ENCODE assay signal across 7 cellular contexts in genomic region chr15:20291616-20292015, GRCh38.
DNase-seq lines count a peak whose midpoint lies in the region; ATAC-seq and TF ChIP-seq lines count a peak whose summit lies in the region.
"Not testable (repeated sequence)": the region's sequence is repeated elsewhere in the genome, so short reads cannot be mapped to it uniquely, and the experiment has no call there.

No MANE protein-coding gene starts in this region.

- H3K4me3 ChIP-seq in GM23338 = peak overlapping the region; percentile 6; the same call in 1 of the 2 replicates

- CTCF ChIA-PET in activated CD4-positive, alpha-beta T cell treated with anti-CD3 and anti-CD28 coated beads, Interleukin-2, amount 10 ng/mL, durations not matched to agents 7 days and 5 days (lab: Charles Lee) = not testable (repeated sequence)

- H3K4me3 Mint-ChIP-seq in GM23338; activated CD4-positive, alpha-beta T cell treated with anti-CD3 and anti-CD28 coated beads, Interleukin-2, amount 10 ng/mL, durations not matched to agents 7 days and 5 days; chondrocyte (ENCODE audit: unreplicated experiment); endothelial cell (ENCODE audit: unreplicated experiment); natural killer cell: not testable (repeated sequence)

- not testable (repeated sequence) for H3K27me3 ChIP-seq in GM23338 (ENCODE audit: insufficient read depth)

- H3K79me2 ChIP-seq in GM23338 (replicated peaks; ENCODE audit: insufficient read depth) = not testable (repeated sequence)

- not testable (repeated sequence) for H4K20me1 ChIP-seq in GM23338 (replicated peaks; ENCODE audit: insufficient read depth)

- H3K4me1 ChIP-seq in GM23338 (ENCODE audit: insufficient read depth) = not testable (repeated sequence)

- not testable (repeated sequence) for H3K27ac Mint-ChIP-seq in GM23338; activated CD4-positive, alpha-beta T cell treated with anti-CD3 and anti-CD28 coated beads, Interleukin-2, amount 10 ng/mL, durations not matched to agents 7 days and 5 days; chondrocyte (ENCODE audit: unreplicated experiment); endothelial cell (ENCODE audit: unreplicated experiment); natural killer cell

- not testable (repeated sequence) for DNase-seq in GM23338 (ENCODE audit: low spot score)
- DNase-seq in activated CD4-positive, alpha-beta T cell treated with anti-CD3 and anti-CD28 coated beads, Interleukin-2, amount 10 ng/mL, durations not matched to agents 7 days and 5 days = peak; percentile 5
- peak; percentile 49 for DNase-seq in activated effector memory CD4-positive, alpha-beta T cell treated with anti-CD3 and anti-CD28 coated beads, Interleukin-2, amount 50 U/mL, for 16 hours
- DNase-seq in chondrocyte (ENCODE audit: low spot score) (peak; percentile 65), endothelial cell (ENCODE audit: low spot score) (peak; percentile 2), natural killer cell (peak; percentile 17)
- DNase-seq in stimulated activated CD8-positive, alpha-beta memory T cell treated with anti-CD3 and anti-CD28 coated beads, Interleukin-4, amount 100 ng/mL, for 48 hours = peak; percentile 15

- H3K9me3 Mint-ChIP-seq in GM23338 = peaks cover 16% of the 10 kb centered on the region
- not testable (repeated sequence) for H3K9me3 Mint-ChIP-seq in activated CD4-positive, alpha-beta T cell treated with anti-CD3 and anti-CD28 coated beads, Interleukin-2, amount 10 ng/mL, durations not matched to agents 7 days and 5 days; chondrocyte (ENCODE audit: low read depth); endothelial cell (ENCODE audit: unreplicated experiment); natural killer cell

- not testable (repeated sequence) for H3K27me3 Mint-ChIP-seq in GM23338 (ENCODE audit: insufficient read depth, low read depth, poor library complexity); activated CD4-positive, alpha-beta T cell treated with anti-CD3 and anti-CD28 coated beads, Interleukin-2, amount 10 ng/mL, durations not matched to agents 7 days and 5 days; chondrocyte (ENCODE audit: low read depth); endothelial cell (ENCODE audit: unreplicated experiment); natural killer cell (ENCODE audit: low read depth in 2 of 2)

- H3K9me2 ChIP-seq in GM23338 (ENCODE audit: insufficient read depth) = not testable (repeated sequence)

- intact Hi-C loops in natural killer cell (cut with micrococcal nuclease) = not testable (repeated sequence)

- not testable (repeated sequence) for H3K4me1 Mint-ChIP-seq in GM23338; activated CD4-positive, alpha-beta T cell treated with anti-CD3 and anti-CD28 coated beads, Interleukin-2, amount 10 ng/mL, durations not matched to agents 7 days and 5 days; chondrocyte (ENCODE audit: low read depth); endothelial cell (ENCODE audit: unreplicated experiment); natural killer cell

- H3K36me3 ChIP-seq in GM23338 (ENCODE audit: insufficient read depth) = peaks cover 34% of the 10 kb centered on the region; the same call in 1 of the 2 replicates

- not testable (repeated sequence) for TF ChIP-seq CTCF in GM23338 (conservative IDR thresholded peaks at IDR 0.05; ENCODE audit: low read depth in 2 of 2); chondrocyte (IDR thresholded peaks at IDR 0.05); endothelial cell (IDR thresholded peaks at IDR 0.05; ENCODE audit: unreplicated experiment); natural killer cell (IDR thresholded peaks at IDR 0.05)

- H3K27ac ChIP-seq in GM23338 (ENCODE audit: low read depth) = not testable (repeated sequence)

- H2AFZ ChIP-seq in GM23338 = not testable (repeated sequence)

- ATAC-seq in GM23338, natural killer cell: not testable (repeated sequence)

- H3K36me3 Mint-ChIP-seq in GM23338 (ENCODE audit: low read depth); activated CD4-positive, alpha-beta T cell treated with anti-CD3 and anti-CD28 coated beads, Interleukin-2, amount 10 ng/mL, durations not matched to agents 7 days and 5 days (ENCODE audit: low read depth); chondrocyte (ENCODE audit: low read depth); endothelial cell (ENCODE audit: low read depth, unreplicated experiment); natural killer cell: not testable (repeated sequence)

- not testable (repeated sequence) for H3F3A ChIP-seq in GM23338 (replicated peaks; ENCODE audit: low read depth)

- POLR2A ChIA-PET in activated CD4-positive, alpha-beta T cell treated with anti-CD3 and anti-CD28 coated beads, Interleukin-2, amount 10 ng/mL, durations not matched to agents 7 days and 5 days (lab: Charles Lee) = not testable (repeated sequence)

- not testable (repeated sequence) for H3K4me2 ChIP-seq in GM23338
